Comparison of ENCODE assay signal across 8 cellular contexts in genomic region chr1:110548381-110548780, GRCh38. TPM values are rescaled to one million over a fixed set of nuclear protein-coding genes. Genes with fewer than 3 reads are reported as not detected.
A peak's percentile ranks its signal among the peaks of the same experiment; 100 is the strongest.
DNase-seq lines count a peak whose midpoint lies in the region; ATAC-seq and TF ChIP-seq lines count a peak whose summit lies in the region.

No MANE protein-coding gene starts in this region.

- no peaks in the 10 kb centered on the region for H3K36me3 ChIP-seq in smooth muscle cell (ENCODE audit: low read depth)
- no peaks in the 10 kb centered on the region for H3K36me3 ChIP-seq in vagina

- H3K27ac ChIP-seq in smooth muscle cell (ENCODE audit: low read depth) = no peak overlapping the region
- H3K27ac ChIP-seq in vagina = no peak overlapping the region

- H4K20me1 ChIP-seq in smooth muscle cell (ENCODE audit: low read depth) = no peaks in the 10 kb centered on the region

- H3K27me3 ChIP-seq in smooth muscle cell (ENCODE audit: low read depth) = peaks cover 64% of the 10 kb centered on the region
- no peaks in the 10 kb centered on the region for H3K27me3 ChIP-seq in vagina

- WGBS in smooth muscle cell (ENCODE audit: low lambda C conversion rate) = 38% methylated on average over 4 of the region's 4 CpGs

- no peak for ATAC-seq in omental fat pad (ENCODE audit: low FRiP score)
- ATAC-seq in GM21390 (IDR thresholded peaks at IDR 0.05; ENCODE audit: unreplicated experiment) = no peak

- H3K4me2 ChIP-seq in smooth muscle cell = no peak overlapping the region

- no peak overlapping the region for H3K4me3 ChIP-seq in smooth muscle cell
- H3K4me3 ChIP-seq in vagina = no peak overlapping the region

- H3K9me3 ChIP-seq in smooth muscle cell (replicated peaks; ENCODE audit: low read depth) (no peaks in the 10 kb centered on the region), vagina (no peaks in the 10 kb centered on the region)

- H3K4me1 ChIP-seq in smooth muscle cell (ENCODE audit: low read depth) (no peaks in the 10 kb centered on the region), vagina (no peaks in the 10 kb centered on the region)

- no peak overlapping the region for H2AFZ ChIP-seq in smooth muscle cell (ENCODE audit: low read depth)

- TF ChIP-seq CTCF in smooth muscle cell (IDR thresholded peaks at IDR 0.05; ENCODE audit: borderline replicate concordance, insufficient read depth, poor library complexity, severe bottlenecking) (peak; percentile 42), vagina (IDR thresholded peaks at IDR 0.05) (no peak), omental fat pad (IDR thresholded peaks at IDR 0.05) (no peak)

- intact Hi-C loops in vagina (cut with DNase I) = no loop called here

- DNase-seq in NCI-H82 (lab: John Stamatoyannopoulos, UW) (peak; percentile 58), NCI-H82 treated with DMSO at 0.1 percent for 48 hours (lab: John Stamatoyannopoulos, UW; ENCODE audit: unreplicated experiment) (no peak), NCI-H2171 (lab: John Stamatoyannopoulos, UW) (peak; percentile 9), dermis blood vessel endothelial cell (peak; percentile 40), smooth muscle cell (lab: John Stamatoyannopoulos, UW; ENCODE audit: unreplicated experiment) (no peak), vagina (ENCODE audit: extremely low spot score in 2 of 2) (no peak), omental fat pad (ENCODE audit: low spot score) (no peak)

- no peak overlapping the region for H3K9ac ChIP-seq in smooth muscle cell (ENCODE audit: low read depth)

- no peaks in the 10 kb centered on the region for H3F3A ChIP-seq in smooth muscle cell (ENCODE audit: low read depth)

- no peak for TF ChIP-seq POLR2A in vagina (IDR thresholded peaks at IDR 0.05)

- H3K79me2 ChIP-seq in smooth muscle cell (ENCODE audit: low read depth) = no peaks in the 10 kb centered on the region

RNA-seq across cellular contexts. Expression of gene KCNA10, which starts 29.4 kb away (rescaled TPM):
- total RNA-seq in dermis blood vessel endothelial cell = not detected in 2 replicates
- total RNA-seq in smooth muscle cell = not detected in 2 replicates
- not detected in 2 replicates for polyA plus RNA-seq in smooth muscle cell
- total RNA-seq in vagina = not detected
- total RNA-seq in omental fat pad = not detected

RNA-seq across cellular contexts. Expression of gene KCNA2, which starts 57.8 kb away (rescaled TPM):
- not detected in 2 replicates for total RNA-seq in dermis blood vessel endothelial cell
- 0.81 and 1.7 TPM in 2 replicates for total RNA-seq in smooth muscle cell
- 0.16 and 0.99 TPM in 2 replicates for polyA plus RNA-seq in smooth muscle cell
- total RNA-seq in vagina = 0.74 TPM
- 10 to 100 TPM in 1 of 4 donors, 1 to 10 TPM in 3; 1.9 to 29.8 (median 3.1) TPM for total RNA-seq in omental fat pad

Comparison
In these comparisons a context has a peak if more than half of its experiments do, and no peak if none do; other contexts are left out.
1. DNase-seq: peak in NCI-H82 (single experiment), NCI-H2171 (single experiment) and dermis blood vessel endothelial cell (single experiment); none in NCI-H82 treated with DMSO at 0.1 percent for 48 hours (single experiment), smooth muscle cell (single experiment), vagina (0 of 2) and omental fat pad (single experiment).